In the genomic region with DNA sequence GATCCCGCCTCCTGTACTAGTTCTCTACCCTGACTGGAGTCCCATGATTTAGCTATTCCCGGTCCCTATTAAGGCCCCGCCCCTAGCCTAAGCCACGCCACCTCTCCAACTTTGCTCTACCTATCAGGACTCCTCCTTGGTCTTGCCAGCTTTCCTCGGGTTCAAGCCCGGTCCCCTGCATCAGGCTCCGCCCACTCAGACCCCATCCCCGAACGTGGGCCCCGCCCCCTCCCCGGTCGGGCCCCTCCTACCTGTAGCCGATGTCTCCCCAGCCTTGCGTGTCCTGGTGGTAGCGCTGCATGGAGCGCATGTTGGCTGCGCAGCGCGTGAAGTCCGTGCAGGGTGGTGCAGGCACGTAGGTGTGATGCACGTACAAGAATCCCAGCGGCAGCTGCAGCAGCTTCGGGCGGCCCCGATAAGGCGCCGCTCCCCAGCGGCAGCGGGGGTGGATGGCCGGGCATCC, we compare ENCODE assay signal across 1 cellular context.
TF ChIP-seq lines count a peak whose summit lies in the region.

No MANE protein-coding gene starts in this region.

TF ChIP-seq in GM23338, 12 proteins besides CTCF, POLR2A, EP300 and RAD21 (continued from another document):
- TF ChIP-seq, protein P1, sequence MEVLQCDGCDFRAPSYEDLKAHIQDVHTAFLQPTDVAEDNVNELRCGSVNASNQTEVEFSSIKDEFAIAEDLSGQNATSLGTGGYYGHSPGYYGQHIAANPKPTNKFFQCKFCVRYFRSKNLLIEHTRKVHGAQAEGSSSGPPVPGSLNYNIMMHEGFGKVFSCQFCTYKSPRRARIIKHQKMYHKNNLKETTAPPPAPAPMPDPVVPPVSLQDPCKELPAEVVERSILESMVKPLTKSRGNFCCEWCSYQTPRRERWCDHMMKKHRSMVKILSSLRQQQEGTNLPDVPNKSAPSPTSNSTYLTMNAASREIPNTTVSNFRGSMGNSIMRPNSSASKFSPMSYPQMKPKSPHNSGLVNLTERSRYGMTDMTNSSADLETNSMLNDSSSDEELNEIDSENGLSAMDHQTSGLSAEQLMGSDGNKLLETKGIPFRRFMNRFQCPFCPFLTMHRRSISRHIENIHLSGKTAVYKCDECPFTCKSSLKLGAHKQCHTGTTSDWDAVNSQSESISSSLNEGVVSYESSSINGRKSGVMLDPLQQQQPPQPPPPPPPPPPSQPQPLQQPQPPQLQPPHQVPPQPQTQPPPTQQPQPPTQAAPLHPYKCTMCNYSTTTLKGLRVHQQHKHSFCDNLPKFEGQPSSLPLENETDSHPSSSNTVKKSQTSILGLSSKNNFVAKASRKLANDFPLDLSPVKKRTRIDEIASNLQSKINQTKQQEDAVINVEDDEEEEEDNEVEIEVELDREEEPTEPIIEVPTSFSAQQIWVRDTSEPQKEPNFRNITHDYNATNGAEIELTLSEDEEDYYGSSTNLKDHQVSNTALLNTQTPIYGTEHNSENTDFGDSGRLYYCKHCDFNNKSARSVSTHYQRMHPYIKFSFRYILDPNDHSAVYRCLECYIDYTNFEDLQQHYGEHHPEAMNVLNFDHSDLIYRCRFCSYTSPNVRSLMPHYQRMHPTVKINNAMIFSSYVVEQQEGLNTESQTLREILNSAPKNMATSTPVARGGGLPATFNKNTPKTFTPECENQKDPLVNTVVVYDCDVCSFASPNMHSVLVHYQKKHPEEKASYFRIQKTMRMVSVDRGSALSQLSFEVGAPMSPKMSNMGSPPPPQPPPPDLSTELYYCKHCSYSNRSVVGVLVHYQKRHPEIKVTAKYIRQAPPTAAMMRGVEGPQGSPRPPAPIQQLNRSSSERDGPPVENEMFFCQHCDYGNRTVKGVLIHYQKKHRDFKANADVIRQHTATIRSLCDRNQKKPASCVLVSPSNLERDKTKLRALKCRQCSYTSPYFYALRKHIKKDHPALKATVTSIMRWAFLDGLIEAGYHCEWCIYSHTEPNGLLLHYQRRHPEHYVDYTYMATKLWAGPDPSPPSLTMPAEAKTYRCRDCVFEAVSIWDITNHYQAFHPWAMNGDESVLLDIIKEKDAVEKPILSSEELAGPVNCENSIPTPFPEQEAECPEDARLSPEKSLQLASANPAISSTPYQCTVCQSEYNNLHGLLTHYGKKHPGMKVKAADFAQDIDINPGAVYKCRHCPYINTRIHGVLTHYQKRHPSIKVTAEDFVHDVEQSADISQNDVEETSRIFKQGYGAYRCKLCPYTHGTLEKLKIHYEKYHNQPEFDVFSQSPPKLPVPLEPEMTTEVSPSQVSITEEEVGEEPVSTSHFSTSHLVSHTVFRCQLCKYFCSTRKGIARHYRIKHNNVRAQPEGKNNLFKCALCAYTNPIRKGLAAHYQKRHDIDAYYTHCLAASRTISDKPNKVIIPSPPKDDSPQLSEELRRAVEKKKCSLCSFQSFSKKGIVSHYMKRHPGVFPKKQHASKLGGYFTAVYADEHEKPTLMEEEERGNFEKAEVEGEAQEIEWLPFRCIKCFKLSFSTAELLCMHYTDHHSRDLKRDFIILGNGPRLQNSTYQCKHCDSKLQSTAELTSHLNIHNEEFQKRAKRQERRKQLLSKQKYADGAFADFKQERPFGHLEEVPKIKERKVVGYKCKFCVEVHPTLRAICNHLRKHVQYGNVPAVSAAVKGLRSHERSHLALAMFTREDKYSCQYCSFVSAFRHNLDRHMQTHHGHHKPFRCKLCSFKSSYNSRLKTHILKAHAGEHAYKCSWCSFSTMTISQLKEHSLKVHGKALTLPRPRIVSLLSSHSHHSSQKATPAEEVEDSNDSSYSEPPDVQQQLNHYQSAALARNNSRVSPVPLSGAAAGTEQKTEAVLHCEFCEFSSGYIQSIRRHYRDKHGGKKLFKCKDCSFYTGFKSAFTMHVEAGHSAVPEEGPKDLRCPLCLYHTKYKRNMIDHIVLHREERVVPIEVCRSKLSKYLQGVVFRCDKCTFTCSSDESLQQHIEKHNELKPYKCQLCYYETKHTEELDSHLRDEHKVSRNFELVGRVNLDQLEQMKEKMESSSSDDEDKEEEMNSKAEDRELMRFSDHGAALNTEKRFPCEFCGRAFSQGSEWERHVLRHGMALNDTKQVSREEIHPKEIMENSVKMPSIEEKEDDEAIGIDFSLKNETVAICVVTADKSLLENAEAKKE (CRISPR knock-in tag; IDR thresholded peaks at IDR 0.05) = no peak
- no peak for TF ChIP-seq JUNB (IDR thresholded peaks at IDR 0.05; ENCODE audit: unreplicated experiment)
- no peak for TF ChIP-seq ZNF114 (CRISPR knock-in tag; IDR thresholded peaks at IDR 0.05)
- no peak for TF ChIP-seq CREB1 (CRISPR knock-in tag; IDR thresholded peaks at IDR 0.05; ENCODE audit: low read depth)
- TF ChIP-seq, protein P2, sequence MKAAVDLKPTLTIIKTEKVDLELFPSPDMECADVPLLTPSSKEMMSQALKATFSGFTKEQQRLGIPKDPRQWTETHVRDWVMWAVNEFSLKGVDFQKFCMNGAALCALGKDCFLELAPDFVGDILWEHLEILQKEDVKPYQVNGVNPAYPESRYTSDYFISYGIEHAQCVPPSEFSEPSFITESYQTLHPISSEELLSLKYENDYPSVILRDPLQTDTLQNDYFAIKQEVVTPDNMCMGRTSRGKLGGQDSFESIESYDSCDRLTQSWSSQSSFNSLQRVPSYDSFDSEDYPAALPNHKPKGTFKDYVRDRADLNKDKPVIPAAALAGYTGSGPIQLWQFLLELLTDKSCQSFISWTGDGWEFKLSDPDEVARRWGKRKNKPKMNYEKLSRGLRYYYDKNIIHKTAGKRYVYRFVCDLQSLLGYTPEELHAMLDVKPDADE (IDR thresholded peaks at IDR 0.05) = no peak
- TF ChIP-seq NANOG (IDR thresholded peaks at IDR 0.05; ENCODE audit: borderline replicate concordance) = no peak
- no peak for TF ChIP-seq ZNF331 (CRISPR knock-in tag; IDR thresholded peaks at IDR 0.05; ENCODE audit: low read depth)
- TF ChIP-seq, protein P3, sequence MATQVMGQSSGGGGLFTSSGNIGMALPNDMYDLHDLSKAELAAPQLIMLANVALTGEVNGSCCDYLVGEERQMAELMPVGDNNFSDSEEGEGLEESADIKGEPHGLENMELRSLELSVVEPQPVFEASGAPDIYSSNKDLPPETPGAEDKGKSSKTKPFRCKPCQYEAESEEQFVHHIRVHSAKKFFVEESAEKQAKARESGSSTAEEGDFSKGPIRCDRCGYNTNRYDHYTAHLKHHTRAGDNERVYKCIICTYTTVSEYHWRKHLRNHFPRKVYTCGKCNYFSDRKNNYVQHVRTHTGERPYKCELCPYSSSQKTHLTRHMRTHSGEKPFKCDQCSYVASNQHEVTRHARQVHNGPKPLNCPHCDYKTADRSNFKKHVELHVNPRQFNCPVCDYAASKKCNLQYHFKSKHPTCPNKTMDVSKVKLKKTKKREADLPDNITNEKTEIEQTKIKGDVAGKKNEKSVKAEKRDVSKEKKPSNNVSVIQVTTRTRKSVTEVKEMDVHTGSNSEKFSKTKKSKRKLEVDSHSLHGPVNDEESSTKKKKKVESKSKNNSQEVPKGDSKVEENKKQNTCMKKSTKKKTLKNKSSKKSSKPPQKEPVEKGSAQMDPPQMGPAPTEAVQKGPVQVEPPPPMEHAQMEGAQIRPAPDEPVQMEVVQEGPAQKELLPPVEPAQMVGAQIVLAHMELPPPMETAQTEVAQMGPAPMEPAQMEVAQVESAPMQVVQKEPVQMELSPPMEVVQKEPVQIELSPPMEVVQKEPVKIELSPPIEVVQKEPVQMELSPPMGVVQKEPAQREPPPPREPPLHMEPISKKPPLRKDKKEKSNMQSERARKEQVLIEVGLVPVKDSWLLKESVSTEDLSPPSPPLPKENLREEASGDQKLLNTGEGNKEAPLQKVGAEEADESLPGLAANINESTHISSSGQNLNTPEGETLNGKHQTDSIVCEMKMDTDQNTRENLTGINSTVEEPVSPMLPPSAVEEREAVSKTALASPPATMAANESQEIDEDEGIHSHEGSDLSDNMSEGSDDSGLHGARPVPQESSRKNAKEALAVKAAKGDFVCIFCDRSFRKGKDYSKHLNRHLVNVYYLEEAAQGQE (IDR thresholded peaks at IDR 0.05; ENCODE audit: unreplicated experiment) = no peak
- TF ChIP-seq EZH2phosphoT487 (IDR thresholded peaks at IDR 0.05; ENCODE audit: unreplicated experiment) = no peak
